ENCODE assay signal across 33 cellular contexts in genomic region chr9:91924090-91924489, GRCh38. TPM values are rescaled to one million over a fixed set of nuclear protein-coding genes. Genes with fewer than 3 reads are reported as not detected.
"Had no signal": no experiment of that assay in that cellular context is flagged by ENCODE, and none has a peak within 500 bp of the region (broad histone marks: within the 10 kb centered on the region; RNA-seq: fewer than 3 reads in every experiment).

No MANE protein-coding gene starts in this region.

- DNase-seq: activated B cell treated with CpG ODN at 0.5 μM for 24 hours; activated CD4-positive, alpha-beta memory T cell treated with anti-CD3 and anti-CD28 coated beads for 36 hours; activated CD4-positive, alpha-beta T cell treated with anti-CD3 and anti-CD28 coated beads for 4 hours; activated CD4-positive, alpha-beta T cell treated with anti-CD3 and anti-CD28 coated beads, Interleukin-2, amount 50 U/mL, for 1 hour; activated CD4-positive, CD25-positive, alpha-beta regulatory T cell treated with anti-CD3 and anti-CD28 coated beads, Interleukin-2, amount 50 U/mL, for 72 hours; activated CD8-positive, alpha-beta memory T cell treated with anti-CD3 and anti-CD28 coated beads, Interleukin-2, amount 50 U/mL, for 4 hours; activated gamma-delta T cell treated with Interleukin-2 at 50 U/mL for 16 hours; activated naive CD4-positive, alpha-beta T cell treated with anti-CD3 and anti-CD28 coated beads for 36 hours; activated T-cell treated with anti-CD3 and anti-CD28 coated beads for 4 hours; activated T-cell treated with anti-CD3 and anti-CD28 coated beads, Interleukin-2, amount 50 U/mL, for 4 hours; body of pancreas; Kasumi-1; KBM-7; MG63; NCI-H1048; NCI-H1105 treated with DMSO at 0.1 percent for 48 hours; NCI-H1436; NCI-H1694; NCI-H2029; NCI-H345; NCI-H524 treated with DMSO at 0.1 percent for 48 hours; Peyer's patch; RPMI8226; SIG-M5; T-helper 1 cell; T-helper 2 cell; T-helper 9 cell had no signal

- H3K36me3 ChIP-seq: adrenal gland, breast epithelium, MG63, Peyer's patch had no signal

- H3K4me3 ChIP-seq: adrenal gland, body of pancreas, breast epithelium, MG63, Peyer's patch had no signal

- H3K4me1 ChIP-seq: adrenal gland, breast epithelium, Peyer's patch had no signal

- H3K4me1 Mint-ChIP-seq: activated B cell treated with CpG ODN at 0.5 μM for 24 hours had no signal

- H3K9me3 Mint-ChIP-seq: activated naive CD4-positive, alpha-beta T cell treated with anti-CD3 and anti-CD28 coated beads, Interleukin-2, amount 50 U/mL, for 72 hours; activated T-cell treated with anti-CD3 and anti-CD28 coated beads, Interleukin-2, amount 50 U/mL, for 4 hours had no signal

- H3K27ac Mint-ChIP-seq: activated B cell treated with CpG ODN at 0.5 μM for 24 hours; activated CD4-positive, alpha-beta memory T cell treated with anti-CD3 and anti-CD28 coated beads for 36 hours; activated naive CD4-positive, alpha-beta T cell treated with anti-CD3 and anti-CD28 coated beads for 36 hours; activated naive CD4-positive, alpha-beta T cell treated with anti-CD3 and anti-CD28 coated beads, Interleukin-2, amount 50 U/mL, for 72 hours; activated T-helper 1 cell treated with anti-CD3 and anti-CD28 coated beads, Interleukin-12 subunit alpha, Interleukin-12 subunit beta, Interleukin-2, Interleukin-4 antibody, amounts not matched to agents 30 ng/mL and 10 ng/mL and 1 ng/mL, durations not matched to agents 14 hours and 24 hours and 36 hours had no signal

- H3K27ac ChIP-seq: adrenal gland, body of pancreas, breast epithelium, Peyer's patch, VCaP had no signal

- H3K36me3 Mint-ChIP-seq: activated CD4-positive, alpha-beta memory T cell treated with anti-CD3 and anti-CD28 coated beads for 36 hours had no signal

- ATAC-seq: activated naive CD4-positive, alpha-beta T cell treated with anti-CD3 and anti-CD28 coated beads, Interleukin-2, amount 50 U/mL, for 72 hours; activated T-cell treated with anti-CD3 and anti-CD28 coated beads, Interleukin-2, amount 50 U/mL, for 4 hours; body of pancreas; SK-N-SH treated with all-trans-retinoic acid at 6 μM for 48 hours had no signal

- H3K4me3 Mint-ChIP-seq: activated B cell treated with CpG ODN at 0.5 μM for 24 hours; activated CD4-positive, alpha-beta memory T cell treated with anti-CD3 and anti-CD28 coated beads for 36 hours; activated naive CD4-positive, alpha-beta T cell treated with anti-CD3 and anti-CD28 coated beads for 36 hours; activated T-cell treated with anti-CD3 and anti-CD28 coated beads, Interleukin-2, amount 50 U/mL, for 4 hours; activated T-helper 1 cell treated with anti-CD3 and anti-CD28 coated beads, Interleukin-12 subunit alpha, Interleukin-12 subunit beta, Interleukin-2, Interleukin-4 antibody, amounts not matched to agents 30 ng/mL and 10 ng/mL and 1 ng/mL, durations not matched to agents 14 hours and 24 hours and 36 hours had no signal

- H3K9me3 ChIP-seq: adrenal gland, body of pancreas, MG63, Peyer's patch had no signal

- H3K27me3 ChIP-seq: adrenal gland, body of pancreas, breast epithelium, MG63, Peyer's patch had no signal

RNA-seq across cellular contexts. Expression of gene ROR2, which starts 25.9 kb away (rescaled TPM):
- total RNA-seq: activated B cell treated with CpG ODN at 0.5 μM for 24 hours; activated naive CD4-positive, alpha-beta T cell treated with anti-CD3 and anti-CD28 coated beads for 36 hours; activated naive CD4-positive, alpha-beta T cell treated with anti-CD3 and anti-CD28 coated beads, Interleukin-2, amount 50 U/mL, for 72 hours had no signal
